8 cellular contexts compared by ENCODE assay signal in the genomic region with DNA sequence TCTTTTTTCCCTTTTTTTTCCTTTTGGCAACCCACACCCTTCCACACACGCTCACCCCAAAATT. TPM values are rescaled to one million over a fixed set of nuclear protein-coding genes. Genes with fewer than 3 reads are reported as not detected.
A peak's percentile ranks its signal among the peaks of the same experiment; 100 is the strongest.
DNase-seq lines count a peak whose midpoint lies in the region; ATAC-seq and TF ChIP-seq lines count a peak whose summit lies in the region.

TSS of gene NLK (plus strand) at position 21 of the 64 bp plus-strand sequence. CDS start 197 bp downstream, outside the sequence.

- 58 to 68% (median 60%) methylated on average over 1 of the region's 1 CpG for WGBS in adrenal gland, 4 donors

- intact Hi-C loops in adrenal gland (cut with DNase I) = loop anchor here (10.0 kb wide), 2 partner anchors 62 to 148 kb away; partner anchors contain the start of gene LYRM9 (in 1 of the 2)

- peaks cover 12% of the 10 kb centered on the region for H3K36me3 Mint-ChIP-seq in stimulated activated memory B cell treated with anti-CD40 and anti-IgM and Interleukin-4, amounts not matched to agents 10 μg/mL and 1 μg/mL and 100 μg/mL, for 72 hours

- no peaks in the 10 kb centered on the region for H3K27me3 Mint-ChIP-seq in stimulated activated memory B cell treated with anti-CD40 and anti-IgM and Interleukin-4, amounts not matched to agents 10 μg/mL and 1 μg/mL and 100 μg/mL, for 72 hours

- H3K27me3 ChIP-seq in adrenal gland (no peaks in the 10 kb centered on the region), iPS-20b (ENCODE audit: insufficient read depth, low read length) (no peaks in the 10 kb centered on the region)

- H3K9me3 ChIP-seq in adrenal gland (replicated peaks in 1 of 3) = no peaks in the 10 kb centered on the region
- H3K9me3 ChIP-seq in iPS-20b (ENCODE audit: insufficient read depth, low read depth, low read length) = no peaks in the 10 kb centered on the region

- peak within 1 kb of the TSS; percentile 80; the same call in 1 of the 2 replicates for H3K9ac ChIP-seq in iPS-20b (ENCODE audit: low read depth, low read length)

- no peaks in the 10 kb centered on the region for H3K9me3 Mint-ChIP-seq in stimulated activated memory B cell treated with anti-CD40 and anti-IgM and Interleukin-4, amounts not matched to agents 10 μg/mL and 1 μg/mL and 100 μg/mL, for 72 hours

- TF ChIP-seq POLR2A in adrenal gland (IDR thresholded peaks at IDR 0.05) (no peak), GM18505 (IDR thresholded peaks at IDR 0.05; ENCODE audit: borderline replicate concordance, extremely low read depth, insufficient read depth, insufficient read length) (no peak)

- peaks cover 68% of the 10 kb centered on the region for H3K4me1 Mint-ChIP-seq in stimulated activated memory B cell treated with anti-CD40 and anti-IgM and Interleukin-4, amounts not matched to agents 10 μg/mL and 1 μg/mL and 100 μg/mL, for 72 hours

- no peak for ATAC-seq in stimulated activated memory B cell treated with anti-CD40 and anti-IgM and Interleukin-4, amounts not matched to agents 10 μg/mL and 1 μg/mL and 100 μg/mL, for 72 hours
- ATAC-seq in HG02763 (IDR thresholded peaks at IDR 0.05; ENCODE audit: unreplicated experiment) (no peak), GM18505 (IDR thresholded peaks at IDR 0.05; ENCODE audit: unreplicated experiment) (no peak), GM21737 (IDR thresholded peaks at IDR 0.05; ENCODE audit: unreplicated experiment) (no peak)

- peaks cover 12 to 52% of the 10 kb centered on the region in 2 donors for H3K4me1 ChIP-seq in adrenal gland (replicated peaks in 1 of 2)
- H3K4me1 ChIP-seq in iPS-20b (ENCODE audit: insufficient read depth, low read length) = peaks cover 38% of the 10 kb centered on the region

- H3K27ac ChIP-seq in adrenal gland = peak within 1 kb of the TSS in 4 of 5 donors; percentile 78 to 95 (median 89)
- no peak within 1 kb of the TSS for H3K27ac ChIP-seq in iPS-20b (ENCODE audit: low read length)

- H3K36me3 ChIP-seq in adrenal gland (replicated peaks in 1 of 2) (no peaks in the 10 kb centered on the region), iPS-20b (ENCODE audit: insufficient read depth, low read depth, low read length) (peaks cover 17% of the 10 kb centered on the region; the same call in 1 of the 2 replicates)

- TF ChIP-seq CTCF in adrenal gland (IDR thresholded peaks at IDR 0.05) = no peak

- peak within 1 kb of the TSS; percentile 64 for H3K27ac Mint-ChIP-seq in stimulated activated memory B cell treated with anti-CD40 and anti-IgM and Interleukin-4, amounts not matched to agents 10 μg/mL and 1 μg/mL and 100 μg/mL, for 72 hours

- H3K4me3 ChIP-seq in adrenal gland (peak within 1 kb of the TSS; percentile 65 to 97 (median 78)), iPS-20b (ENCODE audit: low read length) (peak within 1 kb of the TSS; percentile 82)

- DNase-seq in HT1080 (ENCODE audit: low read depth) = no peak
- DNase-seq in adrenal gland = no peak
- DNase-seq in retina = no peak

- peak within 1 kb of the TSS; percentile 93 for H3K4me3 Mint-ChIP-seq in stimulated activated memory B cell treated with anti-CD40 and anti-IgM and Interleukin-4, amounts not matched to agents 10 μg/mL and 1 μg/mL and 100 μg/mL, for 72 hours

RNA-seq across cellular contexts. Expression of gene NLK, which starts in this region (rescaled TPM):
- 26.4 and 28.9 TPM in 2 replicates for total RNA-seq in HT1080 (2014; rRNA removed; shearing (Covaris generic))
- polyA plus RNA-seq in HT1080 (2015; cell fraction: cytosol; rRNA removed) = 25.1 and 29.2 TPM in 2 replicates
- polyA plus RNA-seq in HT1080 (2015; cell fraction: nucleus; rRNA removed) = 37.2 and 45.1 TPM in 2 replicates
- 10 to 100 TPM; 34.7 to 86.1 (median 67.6) TPM for total RNA-seq in adrenal gland
- 10 to 100 TPM; 35.7 to 55.5 (median 40.8) TPM for polyA plus RNA-seq in adrenal gland
